In genomic region chr1:37922767-37923550, GRCh38 we compare ENCODE assay signal across 10 cellular contexts. TPM values are rescaled to one million over a fixed set of nuclear protein-coding genes. Genes with fewer than 3 reads are reported as not detected.
DNase-seq lines count a peak whose midpoint lies in the region; ATAC-seq and TF ChIP-seq lines count a peak whose summit lies in the region.
"Had no signal": no experiment of that assay in that cellular context is flagged by ENCODE, and none has a peak within 500 bp of the region (broad histone marks: within the 10 kb centered on the region; RNA-seq: fewer than 3 reads in every experiment).

No MANE protein-coding gene starts in this region.

- DNase-seq in Caco-2: no peak
- peak; percentile 42 for DNase-seq in activated naive CD8-positive, alpha-beta T cell treated with anti-CD3 and anti-CD28 coated beads, Interleukin-2, amount 50 U/mL, for 24 hours
- DNase-seq in stimulated activated CD8-positive, alpha-beta memory T cell treated with anti-CD3 and anti-CD28 coated beads, Interleukin-4, amount 100 ng/mL, for 48 hours: no peak
- DNase-seq in DMS 273 (lab: John Stamatoyannopoulos, UW; ENCODE audit: unreplicated experiment): no peak
- no peak for DNase-seq in Right ventricle myocardium inferior (ENCODE audit: missing footprints)
- DNase-seq in foreskin fibroblast: no peak
- DNase-seq: NCI-H2029 had no signal

- CTCF ChIA-PET in Caco-2 (lab: Charles Lee): no interaction called here

- no peaks in the 10 kb centered on the region for H3K27me3 ChIP-seq in Caco-2 (replicated peaks; ENCODE audit: control insufficient read depth, insufficient read depth, low read length)
- H3K27me3 ChIP-seq: hepatocyte had no signal

- no peaks in the 10 kb centered on the region for H3K4me1 ChIP-seq in Caco-2

- ATAC-seq in GM19452 (IDR thresholded peaks at IDR 0.05; ENCODE audit: unreplicated experiment) (peak; percentile 55), Right ventricle myocardium inferior (no peak)
- peak; percentile 92 for ATAC-seq in activated naive CD8-positive, alpha-beta T cell treated with anti-CD3 and anti-CD28 coated beads, Interleukin-2, amount 50 U/mL, for 24 hours

- no peak overlapping the region for H3K4me3 Mint-ChIP-seq in Caco-2 (ENCODE audit: unreplicated experiment)
- peak overlapping the region; percentile 13 for H3K4me3 Mint-ChIP-seq in activated naive CD8-positive, alpha-beta T cell treated with anti-CD3 and anti-CD28 coated beads, Interleukin-2, amount 50 U/mL, for 24 hours

- H3K27ac ChIP-seq in KOPT-K1 (ENCODE audit: low read depth, low read length, poor library complexity, severe bottlenecking): peak overlapping the region; percentile 54
- H3K27ac ChIP-seq: hepatocyte had no signal

- no peaks in the 10 kb centered on the region for H3K27me3 Mint-ChIP-seq in Caco-2 (ENCODE audit: insufficient read depth, unreplicated experiment)
- H3K27me3 Mint-ChIP-seq in activated naive CD8-positive, alpha-beta T cell treated with anti-CD3 and anti-CD28 coated beads, Interleukin-2, amount 50 U/mL, for 24 hours: no peaks in the 10 kb centered on the region

- no peaks in the 10 kb centered on the region for H3K4me1 Mint-ChIP-seq in Caco-2 (ENCODE audit: low read depth, unreplicated experiment)
- peaks cover 63% of the 10 kb centered on the region for H3K4me1 Mint-ChIP-seq in activated naive CD8-positive, alpha-beta T cell treated with anti-CD3 and anti-CD28 coated beads, Interleukin-2, amount 50 U/mL, for 24 hours

- H3K36me3 ChIP-seq in Caco-2 (ENCODE audit: control insufficient read depth, insufficient read depth, low read length): no peaks in the 10 kb centered on the region
- no peaks in the 10 kb centered on the region for H3K36me3 ChIP-seq in KOPT-K1 (ENCODE audit: insufficient read depth, low read length)

- POLR2A ChIA-PET in Caco-2 (lab: Charles Lee): no interaction called here

- intact Hi-C loops in Caco-2 (cut with micrococcal nuclease; ENCODE audit: unreplicated experiment) (no loop called here), Right ventricle myocardium inferior (cut with DNase I) (no loop called here)

- BruUV-seq in Caco-2 (replicated peaks; lab: Mats Ljungman, UMichigan): no TSS peak

- H3K36me3 Mint-ChIP-seq in Caco-2 (ENCODE audit: insufficient read depth, unreplicated experiment): no peaks in the 10 kb centered on the region
- H3K36me3 Mint-ChIP-seq in activated naive CD8-positive, alpha-beta T cell treated with anti-CD3 and anti-CD28 coated beads, Interleukin-2, amount 50 U/mL, for 24 hours (ENCODE audit: low read depth): peaks cover 13% of the 10 kb centered on the region

- TF ChIP-seq CTCF in Caco-2 (IDR thresholded peaks at IDR 0.05; ENCODE audit: insufficient read depth in 1 of 2, low read depth in 1 of 2, low read length in 1 of 2, severe bottlenecking in 1 of 2, unreplicated experiment in 1 of 2) (no peak), foreskin fibroblast (IDR thresholded peaks at IDR 0.05; ENCODE audit: low read depth, low read length) (no peak)

- no peaks in the 10 kb centered on the region for H3K9me3 Mint-ChIP-seq in Caco-2 (ENCODE audit: unreplicated experiment)
- no peaks in the 10 kb centered on the region for H3K9me3 Mint-ChIP-seq in activated naive CD8-positive, alpha-beta T cell treated with anti-CD3 and anti-CD28 coated beads, Interleukin-2, amount 50 U/mL, for 24 hours

- peak overlapping the region; percentile 19 for H3K27ac Mint-ChIP-seq in Caco-2 (ENCODE audit: unreplicated experiment)
- peak overlapping the region; percentile 85 for H3K27ac Mint-ChIP-seq in activated naive CD8-positive, alpha-beta T cell treated with anti-CD3 and anti-CD28 coated beads, Interleukin-2, amount 50 U/mL, for 24 hours

- no peaks in the 10 kb centered on the region for H3K9me3 ChIP-seq in Caco-2
- H3K9me3 ChIP-seq in KOPT-K1 (ENCODE audit: insufficient read depth, low read length, poor library complexity, severe bottlenecking): no peaks in the 10 kb centered on the region

- H3K4me3 ChIP-seq in Caco-2 (ENCODE audit: low read depth, low read length): no peak overlapping the region
- H3K4me3 ChIP-seq in foreskin fibroblast (ENCODE audit: low read depth in 1 of 2, low read length in 2 of 2): no peak overlapping the region
- H3K4me3 ChIP-seq: hepatocyte had no signal

RNA-seq across cellular contexts. Expression of gene INPP5B, which starts 23.9 kb away (rescaled TPM):
- total RNA-seq in Caco-2 (2022): 15.8 and 18.8 TPM in 2 replicates
- total RNA-seq in Right ventricle myocardium inferior: 11.2 TPM
